8 cellular contexts compared by ENCODE assay signal in the genomic region with DNA sequence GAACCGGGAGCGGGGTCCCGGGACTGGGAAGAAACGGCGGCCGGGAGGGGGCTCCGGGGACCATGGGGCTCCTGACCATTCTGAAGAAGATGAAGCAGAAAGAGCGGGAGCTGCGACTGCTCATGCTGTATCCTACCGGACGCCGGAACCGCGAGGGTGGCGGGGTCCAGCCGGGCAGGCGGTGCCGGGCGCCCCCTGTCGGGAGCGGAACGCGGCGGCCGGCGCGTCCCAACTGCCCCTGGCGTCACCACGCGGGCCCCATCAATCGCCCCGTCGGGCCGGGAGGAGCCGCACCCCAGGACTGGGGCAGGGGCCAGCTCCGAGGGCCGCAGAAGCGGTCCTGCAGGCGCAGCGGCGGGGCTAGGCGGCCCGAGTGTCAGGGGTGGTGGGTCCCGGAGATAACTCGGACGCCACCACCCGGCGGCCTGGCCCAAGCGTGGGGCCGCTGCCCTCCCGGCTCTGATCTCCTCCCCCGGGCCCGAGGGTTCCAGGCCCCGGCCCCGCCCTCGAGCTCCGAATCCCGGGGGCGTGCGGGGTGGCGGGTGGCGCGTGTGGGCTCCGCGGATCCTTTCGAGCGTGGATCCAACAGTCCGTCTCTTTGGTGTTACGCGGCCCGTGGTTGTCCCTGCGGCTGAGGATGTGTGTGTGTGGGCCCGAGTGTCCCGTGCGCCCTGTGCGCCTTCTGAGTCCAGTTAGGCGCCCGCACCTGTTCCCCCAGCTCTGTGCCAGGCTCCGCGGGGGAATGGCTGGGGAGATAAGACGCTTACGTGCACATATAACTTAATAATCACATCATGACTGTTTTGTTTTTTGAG. TPM values are rescaled to one million over a fixed set of nuclear protein-coding genes. Genes with fewer than 3 reads are reported as not detected.
DNase-seq lines count a peak whose midpoint lies in the region; ATAC-seq, FAIRE-seq and TF ChIP-seq lines count a peak whose summit lies in the region.

Gene ARL2 (plus strand): TSS at position 15 of the 815 bp plus-strand sequence. CDS start 48 bp downstream, at position 63.

- H3K36me3 ChIP-seq in KMS-11 (ENCODE audit: insufficient read depth), result no peaks in the 10 kb centered on the region
- H3K36me3 ChIP-seq in H1 (ENCODE audit: control insufficient read depth in 2 of 4, insufficient read depth in 4 of 4, low read length in 3 of 4), result peaks cover 0 to 9% (median 7%) of the 10 kb centered on the region in 4 experiments; a peak in 4 of 8 replicates
- peaks cover 13% of the 10 kb centered on the region for H3K36me3 ChIP-seq in muscle layer of colon (ENCODE audit: insufficient read depth, low read length)
- H3K36me3 ChIP-seq in testis (ENCODE audit: low read depth, missing control alignments), result no peaks in the 10 kb centered on the region

- ATAC-seq in GM21723 (IDR thresholded peaks at IDR 0.05; ENCODE audit: unreplicated experiment), result peak; percentile 64

- 5% methylated on average over 68 of the region's 82 CpGs; no CpG with 5 or more reads in 1 of the 2 experiments for WGBS in H1 (ENCODE audit: extremely low coverage in 1 of 2, insufficient coverage in 1 of 2, insufficient read length in 1 of 2, insufficient replicate concordance in 2 of 2, low coverage in 1 of 2, low lambda C conversion rate in 2 of 2, missing lambda C conversion rate in 1 of 2), 2 experiments
- 1 to 2% methylated on average over 6 to 54 of the region's 82 CpGs for WGBS in testis, 2 donors

- H3K4ac ChIP-seq in H1 (replicated peaks; ENCODE audit: insufficient read length, low read depth, low read length), result peak within 1 kb of the TSS; percentile 65

- H3K14ac ChIP-seq in H1 (ENCODE audit: insufficient read length), result no peak within 1 kb of the TSS

- CTCF ChIA-PET in H1 (lab: Charles Lee; ENCODE audit: partially characterized antibody), result interaction anchor here (0.6 to 6.5 kb wide), 46 partner anchors 8 to 239 kb away, joined by 3 to 48 read pairs (median 5); partner anchors contain the start of genes BATF2, EHD1, NAALADL1 and SAC3D1

- H3K9me3 ChIP-seq in H1 (ENCODE audit: insufficient read depth in 2 of 2, low read depth in 1 of 2, low read length in 1 of 2) (no peaks in the 10 kb centered on the region), muscle layer of colon (ENCODE audit: low read length) (no peaks in the 10 kb centered on the region), testis (no peaks in the 10 kb centered on the region)

- H3K9ac ChIP-seq in KMS-11, result peak within 1 kb of the TSS; percentile 90
- H3K9ac ChIP-seq in H1 (replicated peaks in 1 of 4; ENCODE audit: extremely low read depth in 1 of 4, low read depth in 3 of 4, low read length in 3 of 4), result peak within 1 kb of the TSS in 3 of 4 experiments; percentile 65 to 79 (median 73); a peak in 6 of 7 replicates
- peak within 1 kb of the TSS; percentile 93 for H3K9ac ChIP-seq in muscle layer of colon (ENCODE audit: low read length)

- no peak within 1 kb of the TSS for H3K4me3 ChIP-seq in KMS-11 (IDR thresholded peaks at IDR 0.05; ENCODE audit: insufficient read depth, low read depth, low read length)
- peak within 1 kb of the TSS; percentile 66 to 92 (median 86) for H3K4me3 ChIP-seq in H1 (ENCODE audit: extremely low read depth in 1 of 4, insufficient read depth in 2 of 4, low read depth in 3 of 4, low read length in 4 of 4)
- peak within 1 kb of the TSS; percentile 82 to 92 for H3K4me3 ChIP-seq in muscle layer of colon (ENCODE audit: low read depth in 1 of 2, low read length in 2 of 2)
- peak within 1 kb of the TSS; percentile 55 to 88 for H3K4me3 ChIP-seq in testis

- H3K27ac ChIP-seq in KMS-11, result peak within 1 kb of the TSS; percentile 95
- H3K27ac ChIP-seq in H1 (ENCODE audit: low read depth, low read length), result peak within 1 kb of the TSS; percentile 88
- peak within 1 kb of the TSS; percentile 99 for H3K27ac ChIP-seq in muscle layer of colon (ENCODE audit: low read depth, low read length)
- H3K27ac ChIP-seq in testis, result peak within 1 kb of the TSS; percentile 90 to 98

- no peak within 1 kb of the TSS for H2BK20ac ChIP-seq in H1 (ENCODE audit: low read length)

- peak in 1 of 2 experiments; percentile 52; a peak in 2 of 3 replicates for TF ChIP-seq POLR2A in H1 (IDR thresholded peaks at IDR 0.05; ENCODE audit: control extremely low read depth in 1 of 2, low read depth in 2 of 2, low read length in 2 of 2)
- no peak for TF ChIP-seq POLR2A in testis (IDR thresholded peaks at IDR 0.05)

- POLR2A ChIA-PET in H1 (lab: Charles Lee; ENCODE audit: partially characterized antibody), result interaction anchor here (0.7 to 3.7 kb wide), 20 partner anchors 10 to 236 kb away, joined by 3 to 20 read pairs (median 4); partner anchors contain the start of genes BATF2, FAU, GPHA2 and MRPL49

- H3K18ac ChIP-seq in H1 (ENCODE audit: extremely low read depth, low read length), result peak within 1 kb of the TSS; percentile 93

- H3K4me2 ChIP-seq in KMS-11, result peak within 1 kb of the TSS; percentile 83
- peak within 1 kb of the TSS; percentile 2 to 92 for H3K4me2 ChIP-seq in H1 (ENCODE audit: insufficient read depth in 1 of 2, low read depth in 2 of 2, low read length in 2 of 2)

- H4K91ac ChIP-seq in H1 (replicated peaks; ENCODE audit: insufficient read length, low read length), result peak within 1 kb of the TSS; percentile 52

- peak; percentile 63; the same call in 1 of the 2 replicates for TF ChIP-seq CTCF in KMS-11 (conservative IDR thresholded peaks at IDR 0.05; ENCODE audit: low read depth, low read length)
- peak in 2 of 3 experiments; percentile 73 to 81; a peak in 3 of 4 replicates for TF ChIP-seq CTCF in H1 (IDR thresholded peaks at IDR 0.05; ENCODE audit: control extremely low read depth in 1 of 3, insufficient read depth in 1 of 3, low read depth in 1 of 3, low read length in 3 of 3)
- TF ChIP-seq CTCF in testis (IDR thresholded peaks at IDR 0.05), result peak; percentile 85 to 92 (median 86)

- H4K20me1 ChIP-seq in KMS-11 (ENCODE audit: insufficient read depth), result no peaks in the 10 kb centered on the region
- H4K20me1 ChIP-seq in H1 (replicated peaks in 1 of 2; ENCODE audit: control insufficient read depth in 1 of 2, insufficient read depth in 2 of 2, low read length in 2 of 2), result peaks cover 3 to 5% of the 10 kb centered on the region in 2 experiments

- no peak within 1 kb of the TSS for H2AK5ac ChIP-seq in H1 (ENCODE audit: low read depth, low read length)

- TF ChIP-seq EP300 in H1 (IDR thresholded peaks at IDR 0.05; ENCODE audit: borderline replicate concordance in 1 of 2, low read depth in 2 of 2, low read length in 2 of 2), result no peak

- peak within 1 kb of the TSS; percentile 86 for H4K5ac ChIP-seq in H1 (ENCODE audit: insufficient read length, low read depth, low read length)

- no peak within 1 kb of the TSS for H3K23ac ChIP-seq in H1 (ENCODE audit: insufficient read length)

- peak; percentile 37 for DNase-seq in NCI-H2081 treated with DMSO at 0.1 percent for 48 hours (lab: John Stamatoyannopoulos, UW)
- DNase-seq in NCI-H2081 (lab: John Stamatoyannopoulos, UW), result no peak
- peak; percentile 40 to 58 for DNase-seq in activated CD4-positive, alpha-beta T cell treated with anti-CD3 and anti-CD28 coated beads for 4 hours
- DNase-seq in H1 (ENCODE audit: low read depth in 1 of 2, low spot score in 2 of 2), result peak in 1 of 2 experiments; percentile 94
- peak; percentile 51 for DNase-seq in testis

- H3K23me2 ChIP-seq in H1 (ENCODE audit: low read depth, low read length), result peaks cover 2% of the 10 kb centered on the region; the same call in 1 of the 2 replicates

- H3K27me3 ChIP-seq in KMS-11 (ENCODE audit: insufficient read depth, low read depth) (no peaks in the 10 kb centered on the region), H1 (replicated peaks in 1 of 4; ENCODE audit: control insufficient read depth in 3 of 4, extremely low read depth in 1 of 4, insufficient read depth in 3 of 4, low read length in 3 of 4) (no peaks in the 10 kb centered on the region), muscle layer of colon (ENCODE audit: control insufficient read depth in 1 of 2, insufficient read depth in 2 of 2, low read length in 2 of 2) (no peaks in the 10 kb centered on the region), testis (no peaks in the 10 kb centered on the region)

- peak within 1 kb of the TSS; percentile 81 for H4K8ac ChIP-seq in H1 (ENCODE audit: extremely low read depth, insufficient read depth, low read length)

- no peaks in the 10 kb centered on the region for H3K79me1 ChIP-seq in H1 (ENCODE audit: low read depth, low read length)

- peak within 1 kb of the TSS; percentile 90 for H3K56ac ChIP-seq in H1 (replicated peaks; ENCODE audit: insufficient read length, low read depth, low read length)

- intact Hi-C loops in testis (cut with DNase I; ENCODE audit: low total_unique reads), result loop anchor here (10.0 kb wide), 2 partner anchors 100 to 170 kb away; partner anchors contain the start of genes CDC42BPG, TM7SF2 and ZNHIT2

- 0 out of 2 replicates have a peak within 1 kb of the TSS, but pooled peaks have one; percentile 71 for H2BK12ac ChIP-seq in H1 (ENCODE audit: low read depth, low read length)

- FAIRE-seq in H1 (lab: Jason Lieb, UNC), result no peak

- H2BK15ac ChIP-seq in H1 (ENCODE audit: low read length), result peak within 1 kb of the TSS; percentile 54; the same call in 1 of the 2 replicates

- H3K4me1 ChIP-seq in KMS-11 (ENCODE audit: low read depth, poor library complexity, severe bottlenecking), result peaks cover 15% of the 10 kb centered on the region
- H3K4me1 ChIP-seq in H1 (replicated peaks in 1 of 4; ENCODE audit: control insufficient read depth in 3 of 4, insufficient read depth in 4 of 4, low read length in 3 of 4), result peaks cover 0 to 7% (median under 1%) of the 10 kb centered on the region in 4 experiments; a peak in 4 of 7 replicates
- peaks cover 13% of the 10 kb centered on the region for H3K4me1 ChIP-seq in muscle layer of colon (ENCODE audit: insufficient read depth, low read length)
- H3K4me1 ChIP-seq in testis, result no peaks in the 10 kb centered on the region

- no peak within 1 kb of the TSS for H2BK120ac ChIP-seq in H1 (replicated peaks; ENCODE audit: low read depth, low read length)

- TF ChIP-seq RAD21 in H1 (IDR thresholded peaks at IDR 0.05 in 1 of 2, conservative IDR thresholded peaks at IDR 0.05 in 1 of 2; ENCODE audit: low read depth in 2 of 2, low read length in 2 of 2), result peak; percentile 6 to 42; a peak in 3 of 4 replicates

- H3K79me2 ChIP-seq in KMS-11 (ENCODE audit: insufficient read depth, low read depth) (peaks cover 7% of the 10 kb centered on the region; the same call in 1 of the 2 replicates), H1 (ENCODE audit: control insufficient read depth in 1 of 2, insufficient read depth in 2 of 2, low read length in 2 of 2) (peaks cover 0 to 10% of the 10 kb centered on the region in 2 experiments; a peak in 1 of 4 replicates)

- 0 out of 2 replicates have a peak within 1 kb of the TSS, but pooled peaks have one; percentile 30 for H2BK5ac ChIP-seq in H1 (ENCODE audit: low read depth, low read length)

- H2AFZ ChIP-seq in KMS-11 (ENCODE audit: low read depth) (peak within 1 kb of the TSS; percentile 89), H1 (ENCODE audit: low read length) (peak within 1 kb of the TSS; percentile 1; the same call in 1 of the 2 replicates)

RNA-seq across cellular contexts. Expression of gene ARL2, which starts in this region (rescaled TPM):
- 184 and 186 TPM in 2 replicates for total RNA-seq in H1 (2021; fragmentation: NEBNext Ultra II Directional; extraction: Animal tissue kit (Norgen Biotek cat#: 25700))
- 535 and 640 TPM in 2 replicates for polyA plus RNA-seq in H1 (2011; rRNA removed)
- polyA plus RNA-seq in H1 (2011; cell fraction: cytosol; rRNA removed), result 443 TPM
- 284 TPM for polyA plus RNA-seq in H1 (2011; cell fraction: nucleus; rRNA removed)
- polyA plus RNA-seq in H1 (2012, experiment 1 of 2), result 213 to 322 TPM (median 296 TPM) in 4 replicates
- 334 TPM for polyA plus RNA-seq in H1 (2012, experiment 2 of 2)
- polyA plus RNA-seq in H1 (2013, experiment 1 of 2), result 189 TPM
- 188 TPM for polyA plus RNA-seq in H1 (2013, experiment 2 of 2)
- polyA minus RNA-seq in H1 (2011; rRNA and poly(A)+ RNA removed), result 77.4 and 96.4 TPM in 2 replicates
- 111 TPM for polyA minus RNA-seq in H1 (2011; cell fraction: cytosol; rRNA and poly(A)+ RNA removed)
- polyA minus RNA-seq in H1 (2011; cell fraction: nucleus; rRNA and poly(A)+ RNA removed), result 76.0 TPM
- 100 to 1,000 TPM; 127 to 154 TPM for total RNA-seq in testis
- polyA plus RNA-seq in testis (ENCODE audit: insufficient read depth, low read depth, low replicate concordance), result 235 TPM

Comparison
In these comparisons a context has a peak if more than half of its experiments do, and no peak if none do; other contexts are left out.
1. DNase-seq: peak in NCI-H2081 treated with DMSO at 0.1 percent for 48 hours (single experiment), activated CD4-positive, alpha-beta T cell treated with anti-CD3 and anti-CD28 coated beads for 4 hours (2 of 2) and testis (single experiment); none in NCI-H2081 (0 of 2).
2. Peak in every context shown above with its lines, with median percentiles within 50 percentile points of each other: H3K27ac ChIP-seq, H3K9ac ChIP-seq and CTCF ChIP-seq.